ENCODE assay signal across 11 cellular contexts in the genomic region with DNA sequence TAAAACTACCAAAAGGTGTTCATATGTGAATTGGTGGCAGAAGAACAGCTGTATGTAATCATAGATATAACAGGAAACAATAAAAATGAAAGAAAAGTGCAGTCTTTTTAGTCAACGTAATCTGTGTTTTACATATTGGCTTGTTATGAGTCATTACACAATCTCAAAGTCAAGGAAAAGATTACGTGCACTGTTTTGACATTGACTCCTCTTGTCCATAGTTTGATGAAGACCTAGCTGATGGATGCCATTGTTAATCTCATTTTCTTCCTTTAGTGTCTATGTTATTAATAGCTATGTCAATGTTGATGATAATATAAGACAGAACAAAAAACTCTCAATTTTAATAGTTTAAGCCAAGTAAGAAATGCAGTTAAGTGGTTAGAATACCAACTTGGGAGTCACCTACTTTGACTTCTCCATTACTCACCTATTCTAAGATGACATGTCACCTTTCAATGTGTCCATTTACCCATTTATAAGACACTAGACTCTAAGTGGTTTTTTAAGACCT.
DNase-seq lines count a peak whose midpoint lies in the region; ATAC-seq and TF ChIP-seq lines count a peak whose summit lies in the region.
"Had no signal": no experiment of that assay in that cellular context is flagged by ENCODE, and none has a peak within 500 bp of the region (broad histone marks: within the 10 kb centered on the region; RNA-seq: fewer than 3 reads in every experiment).

No MANE protein-coding gene starts in this region.

- DNase-seq in NB4 (ENCODE audit: low read depth) (peak; percentile 2), erythroblast (lab: John Stamatoyannopoulos, UW) (peak; percentile 16 to 28), cardiac septum (ENCODE audit: low spot score) (no peak)
- no peak for DNase-seq in stimulated activated CD4-positive, alpha-beta T cell treated with anti-CD3 and anti-CD28 coated beads, Interleukin-4, amount 100 ng/mL, for 24 hours
- DNase-seq: activated CD4-positive, alpha-beta T cell treated with anti-CD3 and anti-CD28 coated beads, Interleukin-2, amount 10 ng/mL, durations not matched to agents 7 days and 5 days; SHP77 treated with DMSO at 0.1 percent for 48 hours; stimulated activated CD4-positive, alpha-beta T cell treated with anti-CD3 and anti-CD28 coated beads, Interleukin-12 subunit alpha, Interleukin-12 subunit beta, amount 100 ng/mL, for 4 hours; stimulated activated naive CD4-positive, alpha-beta T cell treated with Interleukin-2 at 50 U/mL for 16 hours had no signal

- intact Hi-C loops in cardiac septum (cut with DNase I) = no loop called here

- TF ChIP-seq POLR2A in NB4 (IDR thresholded peaks at IDR 0.05; ENCODE audit: extremely low read depth, insufficient read length) (no peak), erythroblast (IDR thresholded peaks at IDR 0.05; ENCODE audit: low read length) (no peak)

- no peak for TF ChIP-seq CTCF in NB4 (IDR thresholded peaks at IDR 0.05; ENCODE audit: low read depth, low read length)

- peak; percentile 61 for ATAC-seq in GM18502 (IDR thresholded peaks at IDR 0.05; ENCODE audit: poor library complexity, unreplicated experiment)
- peak; percentile 69 for ATAC-seq in GM19463 (IDR thresholded peaks at IDR 0.05; ENCODE audit: unreplicated experiment)
- no peak for ATAC-seq in HG03175 (IDR thresholded peaks at IDR 0.05; ENCODE audit: unreplicated experiment)

- no peak overlapping the region for H3K4me3 ChIP-seq in NB4 (ENCODE audit: low read depth, low read length)

Comparison
In these comparisons a context has a peak if more than half of its experiments do, and no peak if none do; other contexts are left out.
1. DNase-seq: peak in NB4 (single experiment) and erythroblast (2 of 2); none in cardiac septum (single experiment) and stimulated activated CD4-positive, alpha-beta T cell treated with anti-CD3 and anti-CD28 coated beads, Interleukin-4, amount 100 ng/mL, for 24 hours (single experiment).